Comparison of ENCODE assay signal across 35 cellular contexts in genomic region chr6:146670161-146670560, GRCh38.
DNase-seq lines count a peak whose midpoint lies in the region; ATAC-seq, FAIRE-seq and TF ChIP-seq lines count a peak whose summit lies in the region.
"Had no signal": no experiment of that assay in that cellular context is flagged by ENCODE, and none has a peak within 500 bp of the region (broad histone marks: within the 10 kb centered on the region; RNA-seq: fewer than 3 reads in every experiment).

No MANE protein-coding gene starts in this region.

- H3K27me3 Mint-ChIP-seq in stimulated activated naive B cell treated with anti-CD40 and anti-IgM and Interleukin-4, amounts not matched to agents 10 μg/mL and 1 μg/mL and 100 μg/mL, for 72 hours = no peaks in the 10 kb centered on the region
- H3K27me3 Mint-ChIP-seq: activated CD8-positive, alpha-beta memory T cell treated with anti-CD3 and anti-CD28 coated beads, Interleukin-2, amount 10 ng/mL, durations not matched to agents 7 days and 5 days; effector memory CD8-positive, alpha-beta T cell; type B pancreatic cell had no signal

- H3K36me3 ChIP-seq in fibroblast of lung (ENCODE audit: control insufficient read depth, insufficient read depth, low read length) = no peaks in the 10 kb centered on the region
- H3K36me3 ChIP-seq: breast epithelium, right atrium auricular region had no signal

- no peak for FAIRE-seq in GM19239 (lab: Jason Lieb, UNC)
- FAIRE-seq: GM12891, HepG2, keratinocyte had no signal

- H3K79me2 ChIP-seq in fibroblast of lung (ENCODE audit: control insufficient read depth, insufficient read depth, low read length) = no peaks in the 10 kb centered on the region

- H3K4me1 Mint-ChIP-seq in stimulated activated naive B cell treated with anti-CD40 and anti-IgM and Interleukin-4, amounts not matched to agents 10 μg/mL and 1 μg/mL and 100 μg/mL, for 72 hours = no peaks in the 10 kb centered on the region
- H3K4me1 Mint-ChIP-seq: activated B cell treated with CpG ODN at 0.5 μM for 24 hours; activated CD8-positive, alpha-beta memory T cell treated with anti-CD3 and anti-CD28 coated beads, Interleukin-2, amount 10 ng/mL, durations not matched to agents 7 days and 5 days had no signal

- TF ChIP-seq CTCF in fibroblast of lung (conservative IDR thresholded peaks at IDR 0.05 in 1 of 2, IDR thresholded peaks at IDR 0.05 in 1 of 2; ENCODE audit: low read depth in 1 of 2, low read length in 2 of 2) = no peak

- H4K20me1 ChIP-seq in fibroblast of lung (ENCODE audit: control insufficient read depth, extremely low read depth, insufficient read depth, low read length) = no peaks in the 10 kb centered on the region

- H3K4me2 ChIP-seq in fibroblast of lung (ENCODE audit: extremely low read depth, insufficient read depth, low read length) = no peak overlapping the region
- H3K4me2 ChIP-seq: GM23338, PC-9 had no signal

- H3K27ac ChIP-seq in fibroblast of lung (ENCODE audit: insufficient read depth, low read length) = no peak overlapping the region
- H3K27ac ChIP-seq: breast epithelium, coronary artery, PC-9, right atrium auricular region had no signal

- no peak overlapping the region for H3K4me3 ChIP-seq in fibroblast of lung (replicated peaks in 1 of 4; ENCODE audit: control extremely low read depth in 1 of 4, insufficient read depth in 1 of 4, low read depth in 3 of 4, low read length in 4 of 4)
- H3K4me3 ChIP-seq: breast epithelium, coronary artery, GM23338, lung, PC-9, right atrium auricular region had no signal

- H3K9me3 ChIP-seq in fibroblast of lung (ENCODE audit: control insufficient read depth, insufficient read depth, low read depth, low read length) = no peaks in the 10 kb centered on the region
- H3K9me3 ChIP-seq: breast epithelium, right atrium auricular region had no signal

- no peak overlapping the region for H3K9ac ChIP-seq in fibroblast of lung (ENCODE audit: insufficient read depth, low read length)

- H2AFZ ChIP-seq in fibroblast of lung (ENCODE audit: low read length) = no peak overlapping the region
- H2AFZ ChIP-seq: GM23338, PC-9 had no signal

- H3K4me3 Mint-ChIP-seq in stimulated activated naive B cell treated with anti-CD40 and anti-IgM and Interleukin-4, amounts not matched to agents 10 μg/mL and 1 μg/mL and 100 μg/mL, for 72 hours = no peak overlapping the region
- H3K4me3 Mint-ChIP-seq: activated B cell treated with CpG ODN at 0.5 μM for 24 hours; activated CD8-positive, alpha-beta memory T cell treated with anti-CD3 and anti-CD28 coated beads, Interleukin-2, amount 10 ng/mL, durations not matched to agents 7 days and 5 days; effector memory CD8-positive, alpha-beta T cell; GM23338; nephron progenitor cell; type B pancreatic cell had no signal

- H3K36me3 Mint-ChIP-seq in stimulated activated naive B cell treated with anti-CD40 and anti-IgM and Interleukin-4, amounts not matched to agents 10 μg/mL and 1 μg/mL and 100 μg/mL, for 72 hours = no peaks in the 10 kb centered on the region
- H3K36me3 Mint-ChIP-seq: activated CD8-positive, alpha-beta memory T cell treated with anti-CD3 and anti-CD28 coated beads, Interleukin-2, amount 10 ng/mL, durations not matched to agents 7 days and 5 days; type B pancreatic cell had no signal

- ATAC-seq in stimulated activated naive B cell treated with anti-CD40 and anti-IgM and Interleukin-4, amounts not matched to agents 10 μg/mL and 1 μg/mL and 100 μg/mL, for 72 hours (replicated peaks) = no peak
- ATAC-seq: activated CD8-positive, alpha-beta memory T cell treated with anti-CD3 and anti-CD28 coated beads, Interleukin-2, amount 10 ng/mL, durations not matched to agents 7 days and 5 days; effector memory CD8-positive, alpha-beta T cell; GM23338; HepG2 had no signal

- DNase-seq in EL (peak; percentile 25), RPMI7951 (ENCODE audit: low read depth) (peak; percentile 14), fibroblast of lung (ENCODE audit: low read depth in 2 of 2) (peak; percentile 2 to 49), myocyte (ENCODE audit: low read depth) (peak; percentile 3), RPMI8226 (no peak), SHP77 treated with DMSO at 0.1 percent for 48 hours (lab: John Stamatoyannopoulos, UW) (no peak), GM19239 (ENCODE audit: insufficient read length, low spot score) (no peak)
- no peak for DNase-seq in stimulated activated naive B cell treated with anti-CD40 and anti-IgM and Interleukin-4, amounts not matched to agents 10 μg/mL and 1 μg/mL and 100 μg/mL, for 72 hours
- DNase-seq: activated B cell treated with CpG ODN at 0.5 μM for 24 hours; activated CD8-positive, alpha-beta memory T cell treated with anti-CD3 and anti-CD28 coated beads, Interleukin-2, amount 10 ng/mL, durations not matched to agents 7 days and 5 days; activated naive CD4-positive, alpha-beta T cell treated with Interleukin-2 at 50 U/mL for 16 hours; C1 segment of cervical spinal cord; DND-41; effector memory CD8-positive, alpha-beta T cell; Kasumi-1; NCI-H1048; NCI-H1694 treated with DMSO at 0.1 percent for 48 hours; NCI-H2171 treated with DMSO at 0.1 percent for 48 hours; NCI-H524; nephron progenitor cell; NK-92 treated with Interleukin-12 subunit alpha and Interleukin-12 subunit beta, amount 100 ng/mL, for 24 hours; PC-9; SHP77; stimulated activated CD4-positive, alpha-beta T cell treated with anti-CD3 and anti-CD28 coated beads, Interleukin-4, amount 100 ng/mL, for 1 hour; substantia nigra; T-helper 9 cell had no signal

- H3K27me3 ChIP-seq in fibroblast of lung (ENCODE audit: control insufficient read depth, insufficient read depth, low read length) = no peaks in the 10 kb centered on the region
- H3K27me3 ChIP-seq: breast epithelium, right atrium auricular region had no signal

- no peak overlapping the region for H3K27ac Mint-ChIP-seq in stimulated activated naive B cell treated with anti-CD40 and anti-IgM and Interleukin-4, amounts not matched to agents 10 μg/mL and 1 μg/mL and 100 μg/mL, for 72 hours
- H3K27ac Mint-ChIP-seq: activated B cell treated with CpG ODN at 0.5 μM for 24 hours; activated CD8-positive, alpha-beta memory T cell treated with anti-CD3 and anti-CD28 coated beads, Interleukin-2, amount 10 ng/mL, durations not matched to agents 7 days and 5 days; effector memory CD8-positive, alpha-beta T cell; GM23338; nephron progenitor cell; type B pancreatic cell had no signal

- no peaks in the 10 kb centered on the region for H3K4me1 ChIP-seq in fibroblast of lung (ENCODE audit: control insufficient read depth, extremely low read depth, insufficient read depth, low read length)
- H3K4me1 ChIP-seq: breast epithelium, right atrium auricular region had no signal

- H3K9me3 Mint-ChIP-seq in stimulated activated naive B cell treated with anti-CD40 and anti-IgM and Interleukin-4, amounts not matched to agents 10 μg/mL and 1 μg/mL and 100 μg/mL, for 72 hours = no peaks in the 10 kb centered on the region
- H3K9me3 Mint-ChIP-seq: activated B cell treated with CpG ODN at 0.5 μM for 24 hours, GM23338, nephron progenitor cell, type B pancreatic cell had no signal

Comparison
In these comparisons a context has a peak if more than half of its experiments do, and no peak if none do; other contexts are left out.
1. DNase-seq: peak in EL (single experiment), RPMI7951 (single experiment), fibroblast of lung (2 of 2) and myocyte (single experiment); none in RPMI8226 (single experiment), SHP77 treated with DMSO at 0.1 percent for 48 hours (single experiment), stimulated activated naive B cell treated with anti-CD40 and anti-IgM and Interleukin-4, amounts not matched to agents 10 μg/mL and 1 μg/mL and 100 μg/mL, for 72 hours (single experiment) and GM19239 (single experiment).